35 cellular contexts compared by ENCODE assay signal in genomic region chr3:30076899-30077298, GRCh38.
"Had no signal": no experiment of that assay in that cellular context is flagged by ENCODE, and none has a peak within 500 bp of the region (broad histone marks: within the 10 kb centered on the region; RNA-seq: fewer than 3 reads in every experiment).

No MANE protein-coding gene starts in this region.

- FAIRE-seq: astrocyte, colon, TTC549 had no signal

- H3K4me3 ChIP-seq: adrenal gland, body of pancreas, breast epithelium had no signal

- H3K27ac ChIP-seq: adrenal gland, body of pancreas, brain microvascular endothelial cell, breast epithelium, WERI-Rb-1 had no signal

- H3K9me3 ChIP-seq: adrenal gland, body of pancreas, breast epithelium had no signal

- H3K36me3 ChIP-seq: adrenal gland, brain microvascular endothelial cell, breast epithelium, WERI-Rb-1 had no signal

- ATAC-seq: activated CD4-positive, alpha-beta T cell treated with anti-CD3 and anti-CD28 coated beads for 36 hours; activated CD4-positive, CD25-positive, alpha-beta regulatory T cell treated with anti-CD3 and anti-CD28 coated beads, Interleukin-2, amount 50 U/mL, for 24 hours; activated CD8-positive, alpha-beta memory T cell treated with anti-CD3 and anti-CD28 coated beads, Interleukin-2, amount 10 ng/mL, durations not matched to agents 7 days and 5 days; activated CD8-positive, alpha-beta T cell treated with anti-CD3 and anti-CD28 coated beads, Interleukin-2, amount 10 ng/mL, durations not matched to agents 7 days and 5 days; activated naive CD4-positive, alpha-beta T cell treated with anti-CD3 and anti-CD28 coated beads, Interleukin-2, amount 50 U/mL, for 72 hours; body of pancreas; WTC11 had no signal

- DNase-seq: activated CD4-positive, alpha-beta memory T cell treated with anti-CD3 and anti-CD28 coated beads, Interleukin-2, amount 10 ng/mL, durations not matched to agents 7 days and 5 days; activated CD4-positive, alpha-beta T cell treated with anti-CD3 and anti-CD28 coated beads for 1 hour; activated CD4-positive, alpha-beta T cell treated with anti-CD3 and anti-CD28 coated beads for 36 hours; activated CD4-positive, alpha-beta T cell treated with anti-CD3 and anti-CD28 coated beads for 48 hours; activated CD4-positive, alpha-beta T cell treated with anti-CD3 and anti-CD28 coated beads, Interleukin-2, amount 10 ng/mL, durations not matched to agents 7 days and 5 days; activated CD4-positive, alpha-beta T cell treated with anti-CD3 and anti-CD28 coated beads, Interleukin-2, amount 50 U/mL, for 48 hours; activated CD4-positive, CD25-positive, alpha-beta regulatory T cell; activated CD8-positive, alpha-beta memory T cell treated with anti-CD3 and anti-CD28 coated beads for 24 hours; activated CD8-positive, alpha-beta memory T cell treated with anti-CD3 and anti-CD28 coated beads, Interleukin-2, amount 10 ng/mL, durations not matched to agents 7 days and 5 days; activated CD8-positive, alpha-beta memory T cell treated with anti-CD3 and anti-CD28 coated beads, Interleukin-2, amount 50 U/mL, for 48 hours; activated CD8-positive, alpha-beta T cell treated with anti-CD3 and anti-CD28 coated beads, Interleukin-2, amount 10 ng/mL, durations not matched to agents 7 days and 5 days; activated effector memory CD4-positive, alpha-beta T cell treated with Interleukin-2 at 50 U/mL for 16 hours; activated gamma-delta T cell treated with Interleukin-2 at 50 U/mL for 16 hours; activated naive CD4-positive, alpha-beta T cell; activated naive CD4-positive, alpha-beta T cell treated with anti-CD3 and anti-CD28 coated beads for 36 hours; activated naive CD4-positive, alpha-beta T cell treated with anti-CD3 and anti-CD28 coated beads, Interleukin-2, amount 50 U/mL, for 16 hours; activated naive CD8-positive, alpha-beta T cell treated with anti-CD3 and anti-CD28 coated beads for 36 hours; activated T-cell treated with anti-CD3 and anti-CD28 coated beads, Interleukin-2, amount 50 U/mL, for 24 hours; activated T-cell treated with anti-CD3 and anti-CD28 coated beads, Interleukin-2, amount 50 U/mL, for 48 hours; adrenal gland; amniotic stem cell; aorta; body of pancreas; brain microvascular endothelial cell; central memory CD4-positive, alpha-beta T cell; T-helper 2 cell; T-helper 9 cell; WERI-Rb-1 had no signal

- H3K4me1 ChIP-seq: adrenal gland, body of pancreas, breast epithelium had no signal

- H3K27me3 ChIP-seq: adrenal gland, body of pancreas, brain microvascular endothelial cell, breast epithelium had no signal
